In the genomic region with DNA sequence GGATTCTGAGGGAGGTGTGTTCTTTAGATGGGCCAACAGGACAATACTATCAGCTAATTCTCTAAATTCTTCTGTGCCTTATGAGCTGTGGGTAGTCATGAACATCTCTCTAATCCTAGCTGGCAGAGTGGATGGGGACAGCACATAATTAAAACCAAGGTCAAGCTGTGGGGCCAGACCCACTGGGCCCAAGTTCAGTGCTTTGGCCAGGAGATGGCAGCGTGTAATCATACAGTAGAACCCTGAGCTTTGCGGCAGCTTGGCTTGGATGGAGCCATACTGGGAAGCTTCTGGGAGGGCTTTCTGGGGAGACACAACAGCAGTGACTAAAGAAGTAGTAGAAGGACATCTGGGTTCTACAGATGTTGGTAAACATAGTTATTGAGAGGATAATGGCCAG, we compare ENCODE assay signal across 9 cellular contexts.
DNase-seq lines count a peak whose midpoint lies in the region; ATAC-seq and TF ChIP-seq lines count a peak whose summit lies in the region.
"Had no signal": no experiment of that assay in that cellular context is flagged by ENCODE, and none has a peak within 500 bp of the region (broad histone marks: within the 10 kb centered on the region; RNA-seq: fewer than 3 reads in every experiment).

No MANE protein-coding gene starts in this region.

- no peak overlapping the region for H3K4me3 Mint-ChIP-seq in immature natural killer cell
- H3K4me3 Mint-ChIP-seq: activated naive CD8-positive, alpha-beta T cell treated with anti-CD3 and anti-CD28 coated beads, Interleukin-2, amount 10 ng/mL, durations not matched to agents 7 days and 5 days had no signal

- no peaks in the 10 kb centered on the region for H3K36me3 ChIP-seq in breast epithelium
- no peaks in the 10 kb centered on the region for H3K36me3 ChIP-seq in psoas muscle (ENCODE audit: insufficient read depth in 1 of 2, low read depth in 1 of 2)

- H3K4me3 ChIP-seq in breast epithelium (no peak overlapping the region), psoas muscle (no peak overlapping the region)

- H3K27ac Mint-ChIP-seq in immature natural killer cell, result no peak overlapping the region
- H3K27ac Mint-ChIP-seq: activated naive CD8-positive, alpha-beta T cell treated with anti-CD3 and anti-CD28 coated beads, Interleukin-2, amount 10 ng/mL, durations not matched to agents 7 days and 5 days had no signal

- intact Hi-C loops in breast epithelium (cut with DNase I; ENCODE audit: low total_unique reads) (no loop called here), psoas muscle (cut with DNase I) (loop anchor here in 1 of 2 donors (10.0 kb wide), 1 partner anchor 130 kb away; no protein-coding TSS in a partner anchor)

- 82 to 86% (median 83%) methylated on average over 2 of the region's 2 CpGs for WGBS in psoas muscle, 3 donors

- H3K27me3 ChIP-seq in breast epithelium, result no peaks in the 10 kb centered on the region
- no peaks in the 10 kb centered on the region for H3K27me3 ChIP-seq in psoas muscle (ENCODE audit: insufficient read depth in 3 of 3, low read length in 2 of 3)

- DNase-seq in EH (ENCODE audit: low read depth), result peak; percentile 30
- DNase-seq in HK-2 (ENCODE audit: unreplicated experiment), result peak; percentile 22
- DNase-seq in breast epithelium (ENCODE audit: low spot score in 2 of 2), result peak in 1 of 2 donors; percentile 53
- DNase-seq in psoas muscle, result no peak
- DNase-seq in A172 (ENCODE audit: low spot score), result no peak
- no peak for DNase-seq in immature natural killer cell
- DNase-seq in HCEC 1CT, result no peak
- DNase-seq: activated naive CD8-positive, alpha-beta T cell treated with anti-CD3 and anti-CD28 coated beads, Interleukin-2, amount 10 ng/mL, durations not matched to agents 7 days and 5 days had no signal

- H3K4me1 ChIP-seq in breast epithelium, result no peaks in the 10 kb centered on the region
- H3K4me1 ChIP-seq in psoas muscle, result no peaks in the 10 kb centered on the region

- H3K9me3 ChIP-seq in breast epithelium, result peaks cover 5 to 8% of the 10 kb centered on the region in 2 donors
- H3K9me3 ChIP-seq in psoas muscle, result no peaks in the 10 kb centered on the region

- H3K4me1 Mint-ChIP-seq in immature natural killer cell, result no peaks in the 10 kb centered on the region
- H3K4me1 Mint-ChIP-seq: activated naive CD8-positive, alpha-beta T cell treated with anti-CD3 and anti-CD28 coated beads, Interleukin-2, amount 10 ng/mL, durations not matched to agents 7 days and 5 days had no signal

- ATAC-seq in psoas muscle (no peak), GM21786 (IDR thresholded peaks at IDR 0.05; ENCODE audit: unreplicated experiment) (no peak)

- H3K27ac ChIP-seq in breast epithelium (no peak overlapping the region), psoas muscle (no peak overlapping the region)

- H3K36me3 Mint-ChIP-seq in immature natural killer cell, result no peaks in the 10 kb centered on the region
- H3K36me3 Mint-ChIP-seq: activated naive CD8-positive, alpha-beta T cell treated with anti-CD3 and anti-CD28 coated beads, Interleukin-2, amount 10 ng/mL, durations not matched to agents 7 days and 5 days had no signal

- peaks cover 0 to 4% (median 2%) of the 10 kb centered on the region in 3 donors for H3K27me3 Mint-ChIP-seq in immature natural killer cell (ENCODE audit: low read depth in 3 of 3)

- peaks cover 0 to 2% (median 0%) of the 10 kb centered on the region in 6 donors for H3K9me3 Mint-ChIP-seq in immature natural killer cell
- H3K9me3 Mint-ChIP-seq: activated naive CD8-positive, alpha-beta T cell treated with anti-CD3 and anti-CD28 coated beads, Interleukin-2, amount 10 ng/mL, durations not matched to agents 7 days and 5 days had no signal

- TF ChIP-seq CTCF in breast epithelium (IDR thresholded peaks at IDR 0.05), result peak in 2 of 3 donors; percentile 54 to 56
- TF ChIP-seq CTCF in psoas muscle (IDR thresholded peaks at IDR 0.05), result peak; percentile 10

- TF ChIP-seq POLR2A in breast epithelium (IDR thresholded peaks at IDR 0.05), result no peak

Comparison
In these comparisons a context has a peak if more than half of its experiments do, and no peak if none do; other contexts are left out.
1. DNase-seq: peak in EH (single experiment) and HK-2 (single experiment); none in psoas muscle (0 of 2), A172 (single experiment), immature natural killer cell (0 of 3) and HCEC 1CT (single experiment).